ENCODE assay signal across 29 cellular contexts in the genomic region with DNA sequence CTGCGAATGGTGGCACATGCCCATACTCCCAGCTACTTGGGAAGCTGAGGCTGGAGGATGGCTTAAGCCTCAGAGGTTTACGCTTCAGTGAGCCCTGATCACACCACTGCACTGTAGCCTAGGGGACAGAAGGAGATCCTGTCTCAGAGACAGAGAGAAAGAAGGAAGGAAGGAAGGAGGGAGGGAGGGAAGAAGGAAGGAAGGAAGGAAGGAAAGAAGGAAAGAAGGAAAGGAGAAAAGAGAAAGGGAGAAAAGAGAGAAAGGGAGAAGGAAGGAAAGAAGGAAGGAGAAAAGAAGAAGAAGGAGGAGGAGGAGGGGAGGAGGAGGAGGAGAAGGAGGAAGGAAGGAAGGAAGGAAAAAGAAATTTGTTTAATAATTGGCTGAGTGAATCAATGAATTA.
"Had no signal": no experiment of that assay in that cellular context is flagged by ENCODE, and none has a peak within 500 bp of the region (broad histone marks: within the 10 kb centered on the region; RNA-seq: fewer than 3 reads in every experiment).

No MANE protein-coding gene starts in this region.

- H3K9ac ChIP-seq: parathyroid adenoma had no signal

- ATAC-seq: naive thymus-derived CD4-positive, alpha-beta T cell; natural killer cell; psoas muscle; right cardiac atrium; right lobe of liver; stimulated activated effector memory CD8-positive, alpha-beta T cell treated with anti-CD3 and anti-CD28 coated beads, Interleukin-12 subunit alpha, Interleukin-12 subunit beta, amount 100 ng/mL, for 72 hours; stimulated activated naive B cell treated with anti-CD40 and anti-IgM and Interleukin-4, amounts not matched to agents 10 μg/mL and 1 μg/mL and 100 μg/mL, for 72 hours; upper lobe of right lung had no signal

- H3K27me3 ChIP-seq: ovary, right lobe of liver, sigmoid colon, suprapubic skin, testis, tibial artery, transverse colon, upper lobe of right lung, uterus had no signal

- H3K27ac Mint-ChIP-seq: natural killer cell; nephron; progenitor cell of endocrine pancreas; stimulated activated effector memory CD8-positive, alpha-beta T cell treated with anti-CD3 and anti-CD28 coated beads, Interleukin-12 subunit alpha, Interleukin-12 subunit beta, amount 100 ng/mL, for 72 hours; stimulated activated naive B cell treated with anti-CD40 and anti-IgM and Interleukin-4, amounts not matched to agents 10 μg/mL and 1 μg/mL and 100 μg/mL, for 72 hours; stimulated activated naive CD8-positive, alpha-beta T cell treated with anti-CD3 and anti-CD28 coated beads, Interleukin-15, Interleukin-2, amounts not matched to agents 100 ng/mL and 50 ng/mL, for 24 hours; type B pancreatic cell had no signal

- H3K4me1 Mint-ChIP-seq: natural killer cell; nephron; stimulated activated effector memory CD8-positive, alpha-beta T cell treated with anti-CD3 and anti-CD28 coated beads, Interleukin-12 subunit alpha, Interleukin-12 subunit beta, amount 100 ng/mL, for 72 hours had no signal

- FAIRE-seq: small intestine had no signal

- H2AFZ ChIP-seq: parathyroid adenoma had no signal

- H3K9me3 Mint-ChIP-seq: stimulated activated effector memory CD8-positive, alpha-beta T cell treated with anti-CD3 and anti-CD28 coated beads, Interleukin-12 subunit alpha, Interleukin-12 subunit beta, amount 100 ng/mL, for 72 hours had no signal

- H3K27ac ChIP-seq: ovary, parathyroid adenoma, psoas muscle, right lobe of liver, sigmoid colon, suprapubic skin, testis, tibial artery, transverse colon, upper lobe of right lung, uterus had no signal

- H3K4me3 Mint-ChIP-seq: naive thymus-derived CD4-positive, alpha-beta T cell; natural killer cell; nephron; stimulated activated effector memory CD8-positive, alpha-beta T cell treated with anti-CD3 and anti-CD28 coated beads, Interleukin-12 subunit alpha, Interleukin-12 subunit beta, amount 100 ng/mL, for 72 hours; stimulated activated naive B cell treated with anti-CD40 and anti-IgM and Interleukin-4, amounts not matched to agents 10 μg/mL and 1 μg/mL and 100 μg/mL, for 72 hours; stimulated activated naive CD8-positive, alpha-beta T cell treated with anti-CD3 and anti-CD28 coated beads, Interleukin-15, Interleukin-2, amounts not matched to agents 100 ng/mL and 50 ng/mL, for 24 hours; type B pancreatic cell had no signal

- H3K9me3 ChIP-seq: ovary, psoas muscle, right lobe of liver, suprapubic skin, testis, transverse colon, upper lobe of right lung, uterus had no signal

- H3K4me1 ChIP-seq: parathyroid adenoma, psoas muscle, right lobe of liver, sigmoid colon, testis, tibial artery, transverse colon, uterus had no signal

- H3K79me2 ChIP-seq: parathyroid adenoma had no signal

- H3K4me3 ChIP-seq: ovary, psoas muscle, right lobe of liver, sigmoid colon, suprapubic skin, testis, tibial artery, transverse colon, upper lobe of right lung, uterus had no signal

- H3K36me3 Mint-ChIP-seq: natural killer cell; stimulated activated effector memory CD8-positive, alpha-beta T cell treated with anti-CD3 and anti-CD28 coated beads, Interleukin-12 subunit alpha, Interleukin-12 subunit beta, amount 100 ng/mL, for 72 hours; stimulated activated naive B cell treated with anti-CD40 and anti-IgM and Interleukin-4, amounts not matched to agents 10 μg/mL and 1 μg/mL and 100 μg/mL, for 72 hours; type B pancreatic cell had no signal

- H3K36me3 ChIP-seq: ovary, right lobe of liver, sigmoid colon, suprapubic skin, tibial artery, transverse colon, upper lobe of right lung, uterus had no signal

- DNase-seq: naive thymus-derived CD4-positive, alpha-beta T cell; natural killer cell; occipital lobe; ovary; posterior cingulate gyrus; psoas muscle; right cardiac atrium; right lobe of liver; sigmoid colon; small intestine; stimulated activated CD4-positive, alpha-beta T cell treated with anti-CD3 and anti-CD28 coated beads, Interleukin-15, amount 100 ng/mL, for 24 hours; stimulated activated CD4-positive, alpha-beta T cell treated with anti-CD3 and anti-CD28 coated beads, Interleukin-2, amount 100 ng/mL, for 24 hours; stimulated activated CD4-positive, alpha-beta T cell treated with anti-CD3 and anti-CD28 coated beads, Interleukin-2, amount 100 ng/mL, for 48 hours; stimulated activated CD4-positive, alpha-beta T cell treated with anti-CD3 and anti-CD28 coated beads, Interleukin-4, amount 100 ng/mL, for 24 hours; stimulated activated naive B cell treated with anti-CD40 and anti-IgM and Interleukin-4, amounts not matched to agents 10 μg/mL and 1 μg/mL and 100 μg/mL, for 72 hours; stimulated activated naive CD4-positive, alpha-beta T cell treated with Interleukin-2 at 50 U/mL for 16 hours; substantia nigra; testis; tibial artery; transverse colon; upper lobe of right lung; uterus had no signal
